In genomic region chr10:43772191-43772590, GRCh38 we compare ENCODE assay signal across 24 cellular contexts.
A peak's percentile ranks its signal among the peaks of the same experiment; 100 is the strongest.
DNase-seq lines count a peak whose midpoint lies in the region; FAIRE-seq and TF ChIP-seq lines count a peak whose summit lies in the region.
"Had no signal": no experiment of that assay in that cellular context is flagged by ENCODE, and none has a peak within 500 bp of the region (broad histone marks: within the 10 kb centered on the region; RNA-seq: fewer than 3 reads in every experiment).

No MANE protein-coding gene starts in this region.

- H3K36me3 ChIP-seq in right atrium auricular region, result no peaks in the 10 kb centered on the region
- H3K36me3 ChIP-seq: BLaER1 had no signal

- peaks cover 0 to 19% of the 10 kb centered on the region in 2 donors for H3K9me3 ChIP-seq in right atrium auricular region
- H3K9me3 ChIP-seq: A549 had no signal

- DNase-seq in EH (ENCODE audit: low read depth) (peak; percentile 54), M059J (ENCODE audit: low read depth) (peak; percentile 32), AG08396 (ENCODE audit: low spot score) (no peak), right atrium auricular region (ENCODE audit: low spot score) (no peak), type B pancreatic cell (ENCODE audit: extremely low spot score, unreplicated experiment) (no peak)
- DNase-seq: 8988T; ACHN; CD4-positive, CD25-positive, alpha-beta regulatory T cell; CD8-positive, alpha-beta memory T cell; DMS 273 treated with DMSO at 0.1 percent for 48 hours; DMS79; GM23248; H7; HCEC 1CT had no signal

- H3K27ac Mint-ChIP-seq in type B pancreatic cell, result no peak overlapping the region
- H3K27ac Mint-ChIP-seq: B cell; CD4-positive, CD25-positive, alpha-beta regulatory T cell; CD8-positive, alpha-beta memory T cell had no signal

- peak; percentile 9 for FAIRE-seq in islet of Langerhans (lab: Jason Lieb, UNC)
- FAIRE-seq: A549, D721Med, G401.6, GM12892, H1 had no signal

- H3K9me3 Mint-ChIP-seq in type B pancreatic cell, result peaks cover 11% of the 10 kb centered on the region

- no peaks in the 10 kb centered on the region for H3K27me3 ChIP-seq in right atrium auricular region
- H3K27me3 ChIP-seq: BLaER1 had no signal

- H3K4me1 Mint-ChIP-seq in type B pancreatic cell (ENCODE audit: unreplicated experiment), result peaks cover 8% of the 10 kb centered on the region
- H3K4me1 Mint-ChIP-seq: B cell; CD4-positive, CD25-positive, alpha-beta regulatory T cell; CD8-positive, alpha-beta memory T cell had no signal

- no peak overlapping the region for H3K4me3 Mint-ChIP-seq in type B pancreatic cell
- H3K4me3 Mint-ChIP-seq: B cell; CD4-positive, CD25-positive, alpha-beta regulatory T cell; CD8-positive, alpha-beta memory T cell had no signal

- no peak overlapping the region for H3K4me3 ChIP-seq in right atrium auricular region
- H3K4me3 ChIP-seq: A549, BLaER1, GM23248 had no signal

- TF ChIP-seq CTCF in VCaP (conservative IDR thresholded peaks at IDR 0.05) (no peak), right atrium auricular region (IDR thresholded peaks at IDR 0.05) (no peak), type B pancreatic cell (conservative IDR thresholded peaks at IDR 0.05) (no peak)

- no peaks in the 10 kb centered on the region for H3K36me3 Mint-ChIP-seq in type B pancreatic cell
- H3K36me3 Mint-ChIP-seq: CD4-positive, CD25-positive, alpha-beta regulatory T cell had no signal

- no peaks in the 10 kb centered on the region for H3K27me3 Mint-ChIP-seq in type B pancreatic cell

- H3K4me1 ChIP-seq in right atrium auricular region, result no peaks in the 10 kb centered on the region
- H3K4me1 ChIP-seq: A549 had no signal

- H3K27ac ChIP-seq in VCaP (peak overlapping the region; percentile 16), right atrium auricular region (no peak overlapping the region)
- H3K27ac ChIP-seq: A549, BLaER1, C4-2B, GM23248 had no signal

Comparison
In these comparisons a context has a peak if more than half of its experiments do, and no peak if none do; other contexts are left out.
1. DNase-seq: peak in EH (single experiment) and M059J (single experiment); none in AG08396 (single experiment), right atrium auricular region (single experiment) and type B pancreatic cell (single experiment).